Comparison of ENCODE assay signal across 16 cellular contexts in genomic region chr4:185645403-185645802, GRCh38.
DNase-seq lines count a peak whose midpoint lies in the region; ATAC-seq and TF ChIP-seq lines count a peak whose summit lies in the region.
"Had no signal": no experiment of that assay in that cellular context is flagged by ENCODE, and none has a peak within 500 bp of the region (broad histone marks: within the 10 kb centered on the region; RNA-seq: fewer than 3 reads in every experiment).

No MANE protein-coding gene starts in this region.

- H3K9ac ChIP-seq in H9 (ENCODE audit: extremely low read depth, insufficient read length, low read length) = no peak overlapping the region
- H3K9ac ChIP-seq: GM23248 had no signal

- no peak overlapping the region for H2BK120ac ChIP-seq in H9 (ENCODE audit: low read depth, low read length, poor library complexity, severe bottlenecking)

- H3K36me3 ChIP-seq in sigmoid colon = peaks cover 14 to 74% (median 36%) of the 10 kb centered on the region in 4 donors
- peaks cover 8 to 73% of the 10 kb centered on the region in 2 donors for H3K36me3 ChIP-seq in gastroesophageal sphincter
- H3K36me3 ChIP-seq: HAP-1 had no signal

- H3K9me3 Mint-ChIP-seq in H9 = no peaks in the 10 kb centered on the region
- H3K9me3 Mint-ChIP-seq: HFFc6 had no signal

- no peak overlapping the region for H2BK12ac ChIP-seq in H9 (ENCODE audit: insufficient read length, low read depth, low read length)

- H2BK15ac ChIP-seq in H9 (ENCODE audit: low read depth, low read length) = no peak overlapping the region

- H2AFZ ChIP-seq in H9 (ENCODE audit: low read length) = no peak overlapping the region
- H2AFZ ChIP-seq: GM23248 had no signal

- DNase-seq in H9 (no peak), left colon (no peak), sigmoid colon (no peak), G401 (ENCODE audit: low spot score) (no peak)
- no peak for DNase-seq in activated CD8-positive, alpha-beta memory T cell treated with anti-CD3 and anti-CD28 coated beads, Interleukin-2, amount 50 U/mL, for 48 hours
- DNase-seq: C1 segment of cervical spinal cord; Caco-2; CD4-positive, alpha-beta memory T cell; DMS153; DND-41; GDM1; GM23248; HFFc6 had no signal

- intact Hi-C loops in left colon (cut with DNase I, micrococcal nuclease) (no loop called here), sigmoid colon (cut with DNase I) (no loop called here)

- no peaks in the 10 kb centered on the region; the same call in 1 of the 2 replicates for H3K27me3 ChIP-seq in H9 (ENCODE audit: insufficient read depth, low read length)
- H3K27me3 ChIP-seq in sigmoid colon = no peaks in the 10 kb centered on the region
- H3K27me3 ChIP-seq in gastroesophageal sphincter = no peaks in the 10 kb centered on the region

- no peak overlapping the region for H2BK20ac ChIP-seq in H9 (ENCODE audit: low read depth, low read length, poor library complexity, severe bottlenecking)

- H3K9me3 ChIP-seq in H9 (ENCODE audit: control insufficient read depth, low read depth, low read length) (no peaks in the 10 kb centered on the region), sigmoid colon (no peaks in the 10 kb centered on the region), gastroesophageal sphincter (no peaks in the 10 kb centered on the region)
- H3K9me3 ChIP-seq: Caco-2, HAP-1 had no signal

- TF ChIP-seq POLR2A in sigmoid colon (IDR thresholded peaks at IDR 0.05) (no peak), gastroesophageal sphincter (IDR thresholded peaks at IDR 0.05) (no peak)

- H3K79me2 ChIP-seq in H9 (ENCODE audit: insufficient read depth, low read length) = no peaks in the 10 kb centered on the region

- no peak overlapping the region for H3K23ac ChIP-seq in H9 (ENCODE audit: insufficient read length, low read depth, low read length)

- H3K14ac ChIP-seq in H9 (ENCODE audit: insufficient read depth, low read length) = no peak overlapping the region

- no peak overlapping the region for H4K5ac ChIP-seq in H9 (ENCODE audit: insufficient read length, low read depth, low read length)

- TF ChIP-seq CTCF in H9 (conservative IDR thresholded peaks at IDR 0.05) (no peak), sigmoid colon (IDR thresholded peaks at IDR 0.05) (no peak), gastroesophageal sphincter (IDR thresholded peaks at IDR 0.05) (no peak)

- no peak overlapping the region for H3K56ac ChIP-seq in H9 (ENCODE audit: insufficient read length, low read depth, low read length)

- no CpG with 5 or more reads among the region's 1 CpG for WGBS in H9 (ENCODE audit: extremely low coverage, insufficient read length, low lambda C conversion rate)
- WGBS in sigmoid colon, 2 donors = 31 to 77% methylated on average over 1 of the region's 1 CpG
- WGBS in gastroesophageal sphincter (ENCODE audit: low coverage in 1 of 2), 2 donors = 100% methylated on average over 1 of the region's 1 CpG; no CpG with 5 or more reads in 1 of the 2 donors

- no peak overlapping the region for H4K8ac ChIP-seq in H9 (replicated peaks; ENCODE audit: insufficient read length, low read depth, low read length)

- TF ChIP-seq EP300 in sigmoid colon (IDR thresholded peaks at IDR 0.05) (no peak), gastroesophageal sphincter (IDR thresholded peaks at IDR 0.05) (no peak)

- H4K20me1 ChIP-seq in H9 (ENCODE audit: control insufficient read depth, insufficient read depth, insufficient read length) = no peaks in the 10 kb centered on the region

- H3K36me3 Mint-ChIP-seq in H9 (ENCODE audit: insufficient read depth in 1 of 3, low read depth in 3 of 3) = peaks cover 7 to 44% (median 38%) of the 10 kb centered on the region in 3 experiments
- H3K36me3 Mint-ChIP-seq: CD4-positive, alpha-beta memory T cell had no signal

- H3K27ac Mint-ChIP-seq in H9 = peak overlapping the region in 2 of 3 experiments; percentile 23 to 63; a peak in 2 of 7 replicates
- H3K27ac Mint-ChIP-seq: CD4-positive, alpha-beta memory T cell; HFFc6 had no signal

- H3K23me2 ChIP-seq in H9 (ENCODE audit: insufficient read length, low read depth, low read length, poor library complexity, severe bottlenecking) = no peaks in the 10 kb centered on the region

- H3K27me3 Mint-ChIP-seq in H9 (ENCODE audit: low read depth) = no peaks in the 10 kb centered on the region

- no peak overlapping the region for H2AK5ac ChIP-seq in H9 (ENCODE audit: insufficient read length, low read length)

- in situ Hi-C loops in G401 (cut with HindIII; ENCODE audit: low sequenced_read_pairs) = no loop called here

- peaks cover 2% of the 10 kb centered on the region; the same call in 1 of the 2 replicates for H3K4me1 ChIP-seq in H9 (ENCODE audit: insufficient read depth, low read length)
- H3K4me1 ChIP-seq in sigmoid colon = peaks cover 0 to 56% (median 43%) of the 10 kb centered on the region in 4 donors
- peaks cover 0 to 20% (median 4%) of the 10 kb centered on the region in 3 donors for H3K4me1 ChIP-seq in gastroesophageal sphincter

- no peak overlapping the region for H3K4me2 ChIP-seq in H9 (ENCODE audit: insufficient read depth, insufficient read length, low read length)

- no peaks in the 10 kb centered on the region for H3K79me1 ChIP-seq in H9 (ENCODE audit: insufficient read depth, low read depth, low read length, poor library complexity, severe bottlenecking)

- H3K4me3 ChIP-seq in sigmoid colon (no peak overlapping the region), gastroesophageal sphincter (no peak overlapping the region)
- H3K4me3 ChIP-seq: GM12878, GM23248, HAP-1 had no signal

- peaks cover 45 to 47% of the 10 kb centered on the region in 2 experiments for H3K4me1 Mint-ChIP-seq in H9
- H3K4me1 Mint-ChIP-seq: CD4-positive, alpha-beta memory T cell had no signal

- H4K91ac ChIP-seq in H9 (ENCODE audit: insufficient read length, low read depth, low read length) = no peak overlapping the region

- no peak overlapping the region for H3K4me3 Mint-ChIP-seq in H9
- H3K4me3 Mint-ChIP-seq: CD4-positive, alpha-beta memory T cell; HFFc6 had no signal

- H3K18ac ChIP-seq in H9 (ENCODE audit: insufficient read length, low read depth, low read length) = no peak overlapping the region

- no peak overlapping the region for H3K27ac ChIP-seq in H9 (ENCODE audit: insufficient read length, low read depth, low read length)
- peak overlapping the region in 3 of 4 donors; percentile 68 to 78 (median 70) for H3K27ac ChIP-seq in sigmoid colon
- no peak overlapping the region for H3K27ac ChIP-seq in gastroesophageal sphincter
- H3K27ac ChIP-seq: GM23248 had no signal

- ATAC-seq in left colon (peak; percentile 73), gastroesophageal sphincter (no peak)
- ATAC-seq: GM12878 had no signal

- H3T11ph ChIP-seq in H9 (ENCODE audit: low read length) = no peak overlapping the region

- no peak overlapping the region for H3K4ac ChIP-seq in H9 (ENCODE audit: low read depth, low read length)

- no peak overlapping the region for H2BK5ac ChIP-seq in H9 (ENCODE audit: insufficient read length, low read length)

Comparison
In these comparisons a context has a peak if more than half of its experiments do, and no peak if none do; other contexts are left out.
1. H3K27ac ChIP-seq: peak in sigmoid colon (3 of 4); none in H9 (single experiment) and gastroesophageal sphincter (0 of 4).